Comparison of ENCODE assay signal across 28 cellular contexts in the genomic region with DNA sequence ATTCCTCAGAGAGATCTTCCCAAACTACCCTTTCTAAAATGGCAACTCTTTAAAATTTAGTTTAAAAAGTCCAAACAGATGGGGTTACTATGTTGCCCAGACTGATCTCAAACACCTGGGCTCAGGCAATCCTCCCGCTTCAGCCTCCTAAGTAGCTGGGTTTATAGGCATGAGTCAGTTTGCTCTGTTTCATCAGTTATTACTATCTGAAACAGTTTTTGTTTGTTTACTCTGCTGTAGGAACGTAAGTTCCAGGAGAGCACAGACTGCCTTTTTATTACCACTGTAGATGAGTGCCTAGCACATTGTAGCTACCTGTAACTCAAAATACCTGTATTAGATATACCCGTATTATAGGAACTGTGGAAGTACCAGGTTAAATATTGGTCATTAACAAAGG.
DNase-seq lines count a peak whose midpoint lies in the region; ATAC-seq, FAIRE-seq and TF ChIP-seq lines count a peak whose summit lies in the region.
"Had no signal": no experiment of that assay in that cellular context is flagged by ENCODE, and none has a peak within 500 bp of the region (broad histone marks: within the 10 kb centered on the region; RNA-seq: fewer than 3 reads in every experiment).

No MANE protein-coding gene starts in this region.

- H3K4me3 Mint-ChIP-seq in T-helper 2 cell treated with Interferon-gamma antibody and Interleukin-4, amounts not matched to agents 5 μg/mL and 100 μg/mL, for 36 hours = no peak overlapping the region
- H3K4me3 Mint-ChIP-seq in endodermal cell = no peak overlapping the region
- H3K4me3 Mint-ChIP-seq: activated CD8-positive, alpha-beta memory T cell treated with anti-CD3 and anti-CD28 coated beads, Interleukin-2, amount 10 ng/mL, durations not matched to agents 7 days and 5 days had no signal

- no peaks in the 10 kb centered on the region for H3K27me3 Mint-ChIP-seq in T-helper 2 cell treated with Interferon-gamma antibody and Interleukin-4, amounts not matched to agents 5 μg/mL and 100 μg/mL, for 36 hours (ENCODE audit: low read depth)
- no peaks in the 10 kb centered on the region for H3K27me3 Mint-ChIP-seq in endodermal cell (ENCODE audit: insufficient read depth)
- H3K27me3 Mint-ChIP-seq: activated CD8-positive, alpha-beta memory T cell treated with anti-CD3 and anti-CD28 coated beads, Interleukin-2, amount 10 ng/mL, durations not matched to agents 7 days and 5 days had no signal

- H3K4me1 ChIP-seq in RWPE2 (ENCODE audit: insufficient read depth, poor library complexity, severe bottlenecking) = peaks cover 22% of the 10 kb centered on the region
- peaks cover 29% of the 10 kb centered on the region for H3K4me1 ChIP-seq in keratinocyte (ENCODE audit: control insufficient read depth, extremely low read depth, insufficient read depth, low read length)
- peaks cover 6% of the 10 kb centered on the region for H3K4me1 ChIP-seq in endodermal cell (ENCODE audit: control insufficient read depth, insufficient read depth, low read length)
- H3K4me1 ChIP-seq: tibial nerve had no signal

- H3K4me3 ChIP-seq in RWPE2 (ENCODE audit: severe bottlenecking) (no peak overlapping the region), keratinocyte (ENCODE audit: control insufficient read depth in 2 of 3, extremely low read depth in 1 of 3, insufficient read depth in 2 of 3, low read depth in 1 of 3, low read length in 3 of 3) (no peak overlapping the region), endodermal cell (ENCODE audit: low read length) (no peak overlapping the region)
- H3K4me3 ChIP-seq: cardiac muscle cell, GM23248, lung, tibial nerve had no signal

- no peaks in the 10 kb centered on the region for H3K9me3 Mint-ChIP-seq in T-helper 2 cell treated with Interferon-gamma antibody and Interleukin-4, amounts not matched to agents 5 μg/mL and 100 μg/mL, for 36 hours
- H3K9me3 Mint-ChIP-seq in endodermal cell = no peaks in the 10 kb centered on the region

- FAIRE-seq in GM12891 (lab: Jason Lieb, UNC) (peak; percentile 28), keratinocyte (lab: Jason Lieb, UNC) (peak; percentile 5)
- FAIRE-seq: A204.1, endothelial cell of umbilical vein, small intestine had no signal

- no peaks in the 10 kb centered on the region for H3K9me3 ChIP-seq in RWPE2 (ENCODE audit: severe bottlenecking)
- H3K9me3 ChIP-seq in keratinocyte (ENCODE audit: control insufficient read depth, low read depth, low read length) = no peaks in the 10 kb centered on the region
- no peaks in the 10 kb centered on the region for H3K9me3 ChIP-seq in endodermal cell (ENCODE audit: control insufficient read depth, low read length)
- H3K9me3 ChIP-seq: tibial nerve had no signal

- TF ChIP-seq CTCF in RWPE2 (IDR thresholded peaks at IDR 0.05; ENCODE audit: poor library complexity, severe bottlenecking) = no peak
- no peak for TF ChIP-seq CTCF in keratinocyte (optimal IDR thresholded peaks at IDR 0.05 in 1 of 3, IDR thresholded peaks at IDR 0.05 in 1 of 3, conservative IDR thresholded peaks at IDR 0.05 in 1 of 3; ENCODE audit: extremely low read depth in 1 of 3, insufficient read depth in 2 of 3, low read length in 3 of 3)
- TF ChIP-seq CTCF in endodermal cell (conservative IDR thresholded peaks at IDR 0.05) = no peak

- no peak overlapping the region for H3K4me2 ChIP-seq in keratinocyte (ENCODE audit: control insufficient read depth, extremely low read depth, insufficient read depth, low read depth, low read length)

- ATAC-seq in RWPE2 (ENCODE audit: low read depth) (peak; percentile 72), HG02642 (IDR thresholded peaks at IDR 0.05; ENCODE audit: poor library complexity, unreplicated experiment) (no peak)
- ATAC-seq: activated CD8-positive, alpha-beta memory T cell treated with anti-CD3 and anti-CD28 coated beads, Interleukin-2, amount 10 ng/mL, durations not matched to agents 7 days and 5 days had no signal

- no peaks in the 10 kb centered on the region for H3K9me1 ChIP-seq in keratinocyte (ENCODE audit: control insufficient read depth, extremely low read depth, insufficient read depth, low read length)

- H3K4me1 Mint-ChIP-seq in T-helper 2 cell treated with Interferon-gamma antibody and Interleukin-4, amounts not matched to agents 5 μg/mL and 100 μg/mL, for 36 hours (ENCODE audit: low read depth) = no peaks in the 10 kb centered on the region
- H3K4me1 Mint-ChIP-seq in endodermal cell = peaks cover 17% of the 10 kb centered on the region
- H3K4me1 Mint-ChIP-seq: activated CD8-positive, alpha-beta memory T cell treated with anti-CD3 and anti-CD28 coated beads, Interleukin-2, amount 10 ng/mL, durations not matched to agents 7 days and 5 days had no signal

- dilution Hi-C loops in keratinocyte (cut with MboI; ENCODE audit: extremely low pct_ligation_motif_present, low sequenced_read_pairs) = no loop called here

- WGBS in endodermal cell (ENCODE audit: insufficient coverage in 1 of 2, insufficient read length in 1 of 2), 2 experiments = 81 to 94% methylated on average over 2 to 3 of the region's 3 CpGs

- H3K36me3 ChIP-seq in RWPE2 (ENCODE audit: low read depth) (peaks cover 97% of the 10 kb centered on the region), keratinocyte (ENCODE audit: control insufficient read depth in 2 of 2, extremely low read depth in 1 of 2, insufficient read depth in 2 of 2, low read length in 2 of 2) (peaks cover 3 to 24% of the 10 kb centered on the region in 2 experiments), endodermal cell (ENCODE audit: control insufficient read depth, insufficient read depth, low read length) (peaks cover 80% of the 10 kb centered on the region)

- no peaks in the 10 kb centered on the region for H3K79me2 ChIP-seq in keratinocyte (ENCODE audit: control insufficient read depth, insufficient read depth, low read length)

- H3K27me3 ChIP-seq in RWPE2 (ENCODE audit: insufficient read depth, poor library complexity, severe bottlenecking) (no peaks in the 10 kb centered on the region), keratinocyte (ENCODE audit: control insufficient read depth, extremely low read depth, insufficient read depth, low read length) (no peaks in the 10 kb centered on the region), endodermal cell (ENCODE audit: control insufficient read depth, insufficient read depth, low read length, poor library complexity, severe bottlenecking) (no peaks in the 10 kb centered on the region)
- H3K27me3 ChIP-seq: cardiac muscle cell, tibial nerve had no signal

- peaks cover 53% of the 10 kb centered on the region for H3K36me3 Mint-ChIP-seq in T-helper 2 cell treated with Interferon-gamma antibody and Interleukin-4, amounts not matched to agents 5 μg/mL and 100 μg/mL, for 36 hours (ENCODE audit: low read depth)
- peaks cover 73% of the 10 kb centered on the region for H3K36me3 Mint-ChIP-seq in endodermal cell (ENCODE audit: low read depth)

- no peaks in the 10 kb centered on the region for H4K20me1 ChIP-seq in keratinocyte (ENCODE audit: control insufficient read depth, extremely low read depth, insufficient read depth, low read length)

- H3K9ac ChIP-seq in keratinocyte (ENCODE audit: control insufficient read depth, extremely low read depth, insufficient read depth, low read length) (no peak overlapping the region), endodermal cell (ENCODE audit: extremely low read depth, low read length, poor library complexity, severe bottlenecking) (no peak overlapping the region)
- H3K9ac ChIP-seq: GM23248 had no signal

- no peak overlapping the region for H2AFZ ChIP-seq in keratinocyte (ENCODE audit: control insufficient read depth, low read length)
- H2AFZ ChIP-seq: GM23248 had no signal

- DNase-seq in T-helper 2 cell treated with Interferon-gamma antibody and Interleukin-4, amounts not matched to agents 5 μg/mL and 100 μg/mL, for 36 hours (ENCODE audit: low spot score) = no peak
- DNase-seq in T-helper 2 cell = no peak
- DNase-seq in GM12891 (ENCODE audit: insufficient read length, low spot score) = no peak
- DNase-seq in RWPE2 (ENCODE audit: low spot score) = no peak
- no peak for DNase-seq in keratinocyte (ENCODE audit: low read depth, low spot score)
- DNase-seq in endodermal cell = no peak
- no peak for DNase-seq in erythroblast (lab: John Stamatoyannopoulos, UW)
- DNase-seq: activated CD4-positive, alpha-beta T cell treated with anti-CD3 and anti-CD28 coated beads for 4 hours; activated CD8-positive, alpha-beta memory T cell treated with anti-CD3 and anti-CD28 coated beads, Interleukin-2, amount 10 ng/mL, durations not matched to agents 7 days and 5 days; activated effector memory CD4-positive, alpha-beta T cell treated with Interleukin-2 at 50 U/mL for 16 hours; amniotic stem cell; foreskin melanocyte; GM23248; hypothalamus; islet precursor cell; NCI-H1105 treated with DMSO at 0.1 percent for 48 hours; NCI-H2029 treated with DMSO at 0.1 percent for 48 hours; NCI-H226; NCI-H82; SHP77; small intestine; stimulated activated naive CD4-positive, alpha-beta T cell had no signal

- no peak for TF ChIP-seq POLR2A in GM12891 (IDR thresholded peaks at IDR 0.05; ENCODE audit: low read depth, low read length)
- no peak for TF ChIP-seq POLR2A in erythroblast (IDR thresholded peaks at IDR 0.05; ENCODE audit: low read length)

- H3K27ac Mint-ChIP-seq in T-helper 2 cell treated with Interferon-gamma antibody and Interleukin-4, amounts not matched to agents 5 μg/mL and 100 μg/mL, for 36 hours = peak overlapping the region; percentile 9
- H3K27ac Mint-ChIP-seq in endodermal cell = no peak overlapping the region

- peak overlapping the region; percentile 12 for H3K27ac ChIP-seq in RWPE2 (ENCODE audit: poor library complexity, severe bottlenecking)
- no peak overlapping the region for H3K27ac ChIP-seq in keratinocyte (ENCODE audit: control insufficient read depth, insufficient read depth, low read length)
- no peak overlapping the region for H3K27ac ChIP-seq in endodermal cell (ENCODE audit: low read depth, low read length)
- H3K27ac ChIP-seq: cardiac muscle cell, GM23248, tibial nerve had no signal

TF ChIP-seq in GM12891, 5 proteins besides CTCF, POLR2A, EP300 and RAD21:
- TF ChIP-seq TAF1 (IDR thresholded peaks at IDR 0.05; ENCODE audit: low read depth, low read length) (no peak), SPI1 (IDR thresholded peaks at IDR 0.05; ENCODE audit: low read depth, low read length) (no peak), POU2F2 (IDR thresholded peaks at IDR 0.05; ENCODE audit: low read depth, low read length) (no peak), PAX5 (IDR thresholded peaks at IDR 0.05; ENCODE audit: insufficient read depth, low read length, severe bottlenecking) (no peak), POLR2AphosphoS5 (IDR thresholded peaks at IDR 0.05; ENCODE audit: low read depth, low read length) (no peak)
